1 cellular context compared by ENCODE assay signal in genomic region chr11:66412110-66412509, GRCh38.
TF ChIP-seq lines count a peak whose summit lies in the region.

No MANE protein-coding gene starts in this region.

TF ChIP-seq in H1, 55 proteins besides CTCF, POLR2A, EP300 and RAD21:
- TF ChIP-seq KDM5A (IDR thresholded peaks at IDR 0.05; ENCODE audit: low read length) (no peak), SP4 (IDR thresholded peaks at IDR 0.05; ENCODE audit: low read length) (no peak), SP2 (IDR thresholded peaks at IDR 0.05; ENCODE audit: low read length) (no peak), JUND (IDR thresholded peaks at IDR 0.05; ENCODE audit: low read length) (no peak), TEAD4 (IDR thresholded peaks at IDR 0.05; ENCODE audit: low read depth, low read length) (no peak), HDAC6 (IDR thresholded peaks at IDR 0.05; ENCODE audit: low read depth, low read length) (no peak), CBX8 (IDR thresholded peaks at IDR 0.05; ENCODE audit: borderline replicate concordance, low read depth, low read length) (no peak), EGR1 (IDR thresholded peaks at IDR 0.05; ENCODE audit: borderline replicate concordance, low read depth, low read length) (no peak), TCF12 (IDR thresholded peaks at IDR 0.05; ENCODE audit: low read depth, low read length) (no peak), TBP (IDR thresholded peaks at IDR 0.05; ENCODE audit: low read depth, low read length) (no peak), CTBP2 (IDR thresholded peaks at IDR 0.05; ENCODE audit: borderline replicate concordance, insufficient read depth, insufficient read length, low read length) (no peak), BRCA1 (IDR thresholded peaks at IDR 0.05; ENCODE audit: low read depth, low read length) (no peak), CREB1 (IDR thresholded peaks at IDR 0.05) (no peak), POU5F1 (IDR thresholded peaks at IDR 0.05; ENCODE audit: low read depth, low read length) (no peak), SRF (IDR thresholded peaks at IDR 0.05; ENCODE audit: low read depth, low read length) (no peak), PHF8 (conservative IDR thresholded peaks at IDR 0.05; ENCODE audit: low read depth, low read length) (no peak), GABPA (IDR thresholded peaks at IDR 0.05; ENCODE audit: borderline replicate concordance, insufficient read depth, low read length) (no peak), SAP30 (IDR thresholded peaks at IDR 0.05; ENCODE audit: insufficient read depth, insufficient replicate concordance, low read length) (no peak), ATF2 (IDR thresholded peaks at IDR 0.05; ENCODE audit: low read length) (no peak)
- TF ChIP-seq, protein P1, sequence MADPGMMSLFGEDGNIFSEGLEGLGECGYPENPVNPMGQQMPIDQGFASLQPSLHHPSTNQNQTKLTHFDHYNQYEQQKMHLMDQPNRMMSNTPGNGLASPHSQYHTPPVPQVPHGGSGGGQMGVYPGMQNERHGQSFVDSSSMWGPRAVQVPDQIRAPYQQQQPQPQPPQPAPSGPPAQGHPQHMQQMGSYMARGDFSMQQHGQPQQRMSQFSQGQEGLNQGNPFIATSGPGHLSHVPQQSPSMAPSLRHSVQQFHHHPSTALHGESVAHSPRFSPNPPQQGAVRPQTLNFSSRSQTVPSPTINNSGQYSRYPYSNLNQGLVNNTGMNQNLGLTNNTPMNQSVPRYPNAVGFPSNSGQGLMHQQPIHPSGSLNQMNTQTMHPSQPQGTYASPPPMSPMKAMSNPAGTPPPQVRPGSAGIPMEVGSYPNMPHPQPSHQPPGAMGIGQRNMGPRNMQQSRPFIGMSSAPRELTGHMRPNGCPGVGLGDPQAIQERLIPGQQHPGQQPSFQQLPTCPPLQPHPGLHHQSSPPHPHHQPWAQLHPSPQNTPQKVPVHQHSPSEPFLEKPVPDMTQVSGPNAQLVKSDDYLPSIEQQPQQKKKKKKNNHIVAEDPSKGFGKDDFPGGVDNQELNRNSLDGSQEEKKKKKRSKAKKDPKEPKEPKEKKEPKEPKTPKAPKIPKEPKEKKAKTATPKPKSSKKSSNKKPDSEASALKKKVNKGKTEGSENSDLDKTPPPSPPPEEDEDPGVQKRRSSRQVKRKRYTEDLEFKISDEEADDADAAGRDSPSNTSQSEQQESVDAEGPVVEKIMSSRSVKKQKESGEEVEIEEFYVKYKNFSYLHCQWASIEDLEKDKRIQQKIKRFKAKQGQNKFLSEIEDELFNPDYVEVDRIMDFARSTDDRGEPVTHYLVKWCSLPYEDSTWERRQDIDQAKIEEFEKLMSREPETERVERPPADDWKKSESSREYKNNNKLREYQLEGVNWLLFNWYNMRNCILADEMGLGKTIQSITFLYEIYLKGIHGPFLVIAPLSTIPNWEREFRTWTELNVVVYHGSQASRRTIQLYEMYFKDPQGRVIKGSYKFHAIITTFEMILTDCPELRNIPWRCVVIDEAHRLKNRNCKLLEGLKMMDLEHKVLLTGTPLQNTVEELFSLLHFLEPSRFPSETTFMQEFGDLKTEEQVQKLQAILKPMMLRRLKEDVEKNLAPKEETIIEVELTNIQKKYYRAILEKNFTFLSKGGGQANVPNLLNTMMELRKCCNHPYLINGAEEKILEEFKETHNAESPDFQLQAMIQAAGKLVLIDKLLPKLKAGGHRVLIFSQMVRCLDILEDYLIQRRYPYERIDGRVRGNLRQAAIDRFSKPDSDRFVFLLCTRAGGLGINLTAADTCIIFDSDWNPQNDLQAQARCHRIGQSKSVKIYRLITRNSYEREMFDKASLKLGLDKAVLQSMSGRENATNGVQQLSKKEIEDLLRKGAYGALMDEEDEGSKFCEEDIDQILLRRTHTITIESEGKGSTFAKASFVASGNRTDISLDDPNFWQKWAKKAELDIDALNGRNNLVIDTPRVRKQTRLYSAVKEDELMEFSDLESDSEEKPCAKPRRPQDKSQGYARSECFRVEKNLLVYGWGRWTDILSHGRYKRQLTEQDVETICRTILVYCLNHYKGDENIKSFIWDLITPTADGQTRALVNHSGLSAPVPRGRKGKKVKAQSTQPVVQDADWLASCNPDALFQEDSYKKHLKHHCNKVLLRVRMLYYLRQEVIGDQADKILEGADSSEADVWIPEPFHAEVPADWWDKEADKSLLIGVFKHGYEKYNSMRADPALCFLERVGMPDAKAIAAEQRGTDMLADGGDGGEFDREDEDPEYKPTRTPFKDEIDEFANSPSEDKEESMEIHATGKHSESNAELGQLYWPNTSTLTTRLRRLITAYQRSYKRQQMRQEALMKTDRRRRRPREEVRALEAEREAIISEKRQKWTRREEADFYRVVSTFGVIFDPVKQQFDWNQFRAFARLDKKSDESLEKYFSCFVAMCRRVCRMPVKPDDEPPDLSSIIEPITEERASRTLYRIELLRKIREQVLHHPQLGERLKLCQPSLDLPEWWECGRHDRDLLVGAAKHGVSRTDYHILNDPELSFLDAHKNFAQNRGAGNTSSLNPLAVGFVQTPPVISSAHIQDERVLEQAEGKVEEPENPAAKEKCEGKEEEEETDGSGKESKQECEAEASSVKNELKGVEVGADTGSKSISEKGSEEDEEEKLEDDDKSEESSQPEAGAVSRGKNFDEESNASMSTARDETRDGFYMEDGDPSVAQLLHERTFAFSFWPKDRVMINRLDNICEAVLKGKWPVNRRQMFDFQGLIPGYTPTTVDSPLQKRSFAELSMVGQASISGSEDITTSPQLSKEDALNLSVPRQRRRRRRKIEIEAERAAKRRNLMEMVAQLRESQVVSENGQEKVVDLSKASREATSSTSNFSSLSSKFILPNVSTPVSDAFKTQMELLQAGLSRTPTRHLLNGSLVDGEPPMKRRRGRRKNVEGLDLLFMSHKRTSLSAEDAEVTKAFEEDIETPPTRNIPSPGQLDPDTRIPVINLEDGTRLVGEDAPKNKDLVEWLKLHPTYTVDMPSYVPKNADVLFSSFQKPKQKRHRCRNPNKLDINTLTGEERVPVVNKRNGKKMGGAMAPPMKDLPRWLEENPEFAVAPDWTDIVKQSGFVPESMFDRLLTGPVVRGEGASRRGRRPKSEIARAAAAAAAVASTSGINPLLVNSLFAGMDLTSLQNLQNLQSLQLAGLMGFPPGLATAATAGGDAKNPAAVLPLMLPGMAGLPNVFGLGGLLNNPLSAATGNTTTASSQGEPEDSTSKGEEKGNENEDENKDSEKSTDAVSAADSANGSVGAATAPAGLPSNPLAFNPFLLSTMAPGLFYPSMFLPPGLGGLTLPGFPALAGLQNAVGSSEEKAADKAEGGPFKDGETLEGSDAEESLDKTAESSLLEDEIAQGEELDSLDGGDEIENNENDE (IDR thresholded peaks at IDR 0.05; ENCODE audit: insufficient replicate concordance, low read length) = no peak
